1 cellular context compared by ENCODE assay signal in the genomic region with DNA sequence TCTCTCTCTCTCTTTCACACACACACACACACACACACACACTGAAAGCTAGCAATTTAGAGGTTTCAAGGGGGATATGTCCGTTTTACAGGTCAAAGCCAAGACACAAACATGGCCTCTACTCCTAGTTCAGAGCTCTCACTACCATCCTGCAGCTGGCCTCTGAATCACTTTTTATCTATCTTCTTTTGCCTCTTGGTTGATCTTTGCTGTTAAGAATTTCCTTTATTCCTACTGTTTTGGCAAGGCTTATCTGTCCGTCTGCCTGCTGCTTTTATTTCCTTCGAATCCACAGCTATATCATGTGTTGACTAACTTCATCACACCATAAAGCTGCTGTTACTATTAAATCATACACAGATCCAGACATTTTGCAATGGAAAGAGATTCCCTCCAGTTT.
TF ChIP-seq lines count a peak whose summit lies in the region.

No MANE protein-coding gene starts in this region.

TF ChIP-seq in GM23338, 12 proteins besides CTCF, POLR2A, EP300 and RAD21 (continued from another document):
- TF ChIP-seq, protein P1, sequence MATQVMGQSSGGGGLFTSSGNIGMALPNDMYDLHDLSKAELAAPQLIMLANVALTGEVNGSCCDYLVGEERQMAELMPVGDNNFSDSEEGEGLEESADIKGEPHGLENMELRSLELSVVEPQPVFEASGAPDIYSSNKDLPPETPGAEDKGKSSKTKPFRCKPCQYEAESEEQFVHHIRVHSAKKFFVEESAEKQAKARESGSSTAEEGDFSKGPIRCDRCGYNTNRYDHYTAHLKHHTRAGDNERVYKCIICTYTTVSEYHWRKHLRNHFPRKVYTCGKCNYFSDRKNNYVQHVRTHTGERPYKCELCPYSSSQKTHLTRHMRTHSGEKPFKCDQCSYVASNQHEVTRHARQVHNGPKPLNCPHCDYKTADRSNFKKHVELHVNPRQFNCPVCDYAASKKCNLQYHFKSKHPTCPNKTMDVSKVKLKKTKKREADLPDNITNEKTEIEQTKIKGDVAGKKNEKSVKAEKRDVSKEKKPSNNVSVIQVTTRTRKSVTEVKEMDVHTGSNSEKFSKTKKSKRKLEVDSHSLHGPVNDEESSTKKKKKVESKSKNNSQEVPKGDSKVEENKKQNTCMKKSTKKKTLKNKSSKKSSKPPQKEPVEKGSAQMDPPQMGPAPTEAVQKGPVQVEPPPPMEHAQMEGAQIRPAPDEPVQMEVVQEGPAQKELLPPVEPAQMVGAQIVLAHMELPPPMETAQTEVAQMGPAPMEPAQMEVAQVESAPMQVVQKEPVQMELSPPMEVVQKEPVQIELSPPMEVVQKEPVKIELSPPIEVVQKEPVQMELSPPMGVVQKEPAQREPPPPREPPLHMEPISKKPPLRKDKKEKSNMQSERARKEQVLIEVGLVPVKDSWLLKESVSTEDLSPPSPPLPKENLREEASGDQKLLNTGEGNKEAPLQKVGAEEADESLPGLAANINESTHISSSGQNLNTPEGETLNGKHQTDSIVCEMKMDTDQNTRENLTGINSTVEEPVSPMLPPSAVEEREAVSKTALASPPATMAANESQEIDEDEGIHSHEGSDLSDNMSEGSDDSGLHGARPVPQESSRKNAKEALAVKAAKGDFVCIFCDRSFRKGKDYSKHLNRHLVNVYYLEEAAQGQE (IDR thresholded peaks at IDR 0.05; ENCODE audit: unreplicated experiment): no peak
- TF ChIP-seq, protein P2, sequence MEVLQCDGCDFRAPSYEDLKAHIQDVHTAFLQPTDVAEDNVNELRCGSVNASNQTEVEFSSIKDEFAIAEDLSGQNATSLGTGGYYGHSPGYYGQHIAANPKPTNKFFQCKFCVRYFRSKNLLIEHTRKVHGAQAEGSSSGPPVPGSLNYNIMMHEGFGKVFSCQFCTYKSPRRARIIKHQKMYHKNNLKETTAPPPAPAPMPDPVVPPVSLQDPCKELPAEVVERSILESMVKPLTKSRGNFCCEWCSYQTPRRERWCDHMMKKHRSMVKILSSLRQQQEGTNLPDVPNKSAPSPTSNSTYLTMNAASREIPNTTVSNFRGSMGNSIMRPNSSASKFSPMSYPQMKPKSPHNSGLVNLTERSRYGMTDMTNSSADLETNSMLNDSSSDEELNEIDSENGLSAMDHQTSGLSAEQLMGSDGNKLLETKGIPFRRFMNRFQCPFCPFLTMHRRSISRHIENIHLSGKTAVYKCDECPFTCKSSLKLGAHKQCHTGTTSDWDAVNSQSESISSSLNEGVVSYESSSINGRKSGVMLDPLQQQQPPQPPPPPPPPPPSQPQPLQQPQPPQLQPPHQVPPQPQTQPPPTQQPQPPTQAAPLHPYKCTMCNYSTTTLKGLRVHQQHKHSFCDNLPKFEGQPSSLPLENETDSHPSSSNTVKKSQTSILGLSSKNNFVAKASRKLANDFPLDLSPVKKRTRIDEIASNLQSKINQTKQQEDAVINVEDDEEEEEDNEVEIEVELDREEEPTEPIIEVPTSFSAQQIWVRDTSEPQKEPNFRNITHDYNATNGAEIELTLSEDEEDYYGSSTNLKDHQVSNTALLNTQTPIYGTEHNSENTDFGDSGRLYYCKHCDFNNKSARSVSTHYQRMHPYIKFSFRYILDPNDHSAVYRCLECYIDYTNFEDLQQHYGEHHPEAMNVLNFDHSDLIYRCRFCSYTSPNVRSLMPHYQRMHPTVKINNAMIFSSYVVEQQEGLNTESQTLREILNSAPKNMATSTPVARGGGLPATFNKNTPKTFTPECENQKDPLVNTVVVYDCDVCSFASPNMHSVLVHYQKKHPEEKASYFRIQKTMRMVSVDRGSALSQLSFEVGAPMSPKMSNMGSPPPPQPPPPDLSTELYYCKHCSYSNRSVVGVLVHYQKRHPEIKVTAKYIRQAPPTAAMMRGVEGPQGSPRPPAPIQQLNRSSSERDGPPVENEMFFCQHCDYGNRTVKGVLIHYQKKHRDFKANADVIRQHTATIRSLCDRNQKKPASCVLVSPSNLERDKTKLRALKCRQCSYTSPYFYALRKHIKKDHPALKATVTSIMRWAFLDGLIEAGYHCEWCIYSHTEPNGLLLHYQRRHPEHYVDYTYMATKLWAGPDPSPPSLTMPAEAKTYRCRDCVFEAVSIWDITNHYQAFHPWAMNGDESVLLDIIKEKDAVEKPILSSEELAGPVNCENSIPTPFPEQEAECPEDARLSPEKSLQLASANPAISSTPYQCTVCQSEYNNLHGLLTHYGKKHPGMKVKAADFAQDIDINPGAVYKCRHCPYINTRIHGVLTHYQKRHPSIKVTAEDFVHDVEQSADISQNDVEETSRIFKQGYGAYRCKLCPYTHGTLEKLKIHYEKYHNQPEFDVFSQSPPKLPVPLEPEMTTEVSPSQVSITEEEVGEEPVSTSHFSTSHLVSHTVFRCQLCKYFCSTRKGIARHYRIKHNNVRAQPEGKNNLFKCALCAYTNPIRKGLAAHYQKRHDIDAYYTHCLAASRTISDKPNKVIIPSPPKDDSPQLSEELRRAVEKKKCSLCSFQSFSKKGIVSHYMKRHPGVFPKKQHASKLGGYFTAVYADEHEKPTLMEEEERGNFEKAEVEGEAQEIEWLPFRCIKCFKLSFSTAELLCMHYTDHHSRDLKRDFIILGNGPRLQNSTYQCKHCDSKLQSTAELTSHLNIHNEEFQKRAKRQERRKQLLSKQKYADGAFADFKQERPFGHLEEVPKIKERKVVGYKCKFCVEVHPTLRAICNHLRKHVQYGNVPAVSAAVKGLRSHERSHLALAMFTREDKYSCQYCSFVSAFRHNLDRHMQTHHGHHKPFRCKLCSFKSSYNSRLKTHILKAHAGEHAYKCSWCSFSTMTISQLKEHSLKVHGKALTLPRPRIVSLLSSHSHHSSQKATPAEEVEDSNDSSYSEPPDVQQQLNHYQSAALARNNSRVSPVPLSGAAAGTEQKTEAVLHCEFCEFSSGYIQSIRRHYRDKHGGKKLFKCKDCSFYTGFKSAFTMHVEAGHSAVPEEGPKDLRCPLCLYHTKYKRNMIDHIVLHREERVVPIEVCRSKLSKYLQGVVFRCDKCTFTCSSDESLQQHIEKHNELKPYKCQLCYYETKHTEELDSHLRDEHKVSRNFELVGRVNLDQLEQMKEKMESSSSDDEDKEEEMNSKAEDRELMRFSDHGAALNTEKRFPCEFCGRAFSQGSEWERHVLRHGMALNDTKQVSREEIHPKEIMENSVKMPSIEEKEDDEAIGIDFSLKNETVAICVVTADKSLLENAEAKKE (CRISPR knock-in tag; IDR thresholded peaks at IDR 0.05): no peak
- TF ChIP-seq EZH2phosphoT487 (IDR thresholded peaks at IDR 0.05; ENCODE audit: unreplicated experiment) (no peak), STAT1 (IDR thresholded peaks at IDR 0.05; ENCODE audit: unreplicated experiment) (no peak), JUNB (IDR thresholded peaks at IDR 0.05; ENCODE audit: unreplicated experiment) (no peak), ZNF114 (CRISPR knock-in tag; IDR thresholded peaks at IDR 0.05) (no peak), POLR2AphosphoS5 (IDR thresholded peaks at IDR 0.05; ENCODE audit: low read depth) (no peak), ZNF331 (CRISPR knock-in tag; IDR thresholded peaks at IDR 0.05; ENCODE audit: low read depth) (no peak), EZH2 (IDR thresholded peaks at IDR 0.05; ENCODE audit: low read depth, unreplicated experiment) (no peak), NANOG (IDR thresholded peaks at IDR 0.05; ENCODE audit: borderline replicate concordance) (no peak)
- TF ChIP-seq, protein P3, sequence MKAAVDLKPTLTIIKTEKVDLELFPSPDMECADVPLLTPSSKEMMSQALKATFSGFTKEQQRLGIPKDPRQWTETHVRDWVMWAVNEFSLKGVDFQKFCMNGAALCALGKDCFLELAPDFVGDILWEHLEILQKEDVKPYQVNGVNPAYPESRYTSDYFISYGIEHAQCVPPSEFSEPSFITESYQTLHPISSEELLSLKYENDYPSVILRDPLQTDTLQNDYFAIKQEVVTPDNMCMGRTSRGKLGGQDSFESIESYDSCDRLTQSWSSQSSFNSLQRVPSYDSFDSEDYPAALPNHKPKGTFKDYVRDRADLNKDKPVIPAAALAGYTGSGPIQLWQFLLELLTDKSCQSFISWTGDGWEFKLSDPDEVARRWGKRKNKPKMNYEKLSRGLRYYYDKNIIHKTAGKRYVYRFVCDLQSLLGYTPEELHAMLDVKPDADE (IDR thresholded peaks at IDR 0.05): no peak
